Comparison of ENCODE assay signal across 1 cellular context in genomic region chr20:33303595-33303994, GRCh38.
A peak's percentile ranks its signal among the peaks of the same experiment; 100 is the strongest.
TF ChIP-seq lines count a peak whose summit lies in the region.

No MANE protein-coding gene starts in this region.

TF ChIP-seq in HepG2, 621 proteins besides CTCF, POLR2A, EP300 and RAD21 (continued from another document):
- no peak for TF ChIP-seq ETS1 (CRISPR knock-in tag; IDR thresholded peaks at IDR 0.05)
- peak; percentile 48 for TF ChIP-seq CREB1 (IDR thresholded peaks at IDR 0.05)
- no peak for TF ChIP-seq CREB1 (CRISPR knock-in tag; IDR thresholded peaks at IDR 0.05)
- TF ChIP-seq ZNF552 (CRISPR knock-in tag; IDR thresholded peaks at IDR 0.05; ENCODE audit: borderline replicate concordance) = no peak
- TF ChIP-seq ZNF589 (CRISPR knock-in tag; conservative IDR thresholded peaks at IDR 0.05) = no peak
